ENCODE assay signal across 1 cellular context in the genomic region with DNA sequence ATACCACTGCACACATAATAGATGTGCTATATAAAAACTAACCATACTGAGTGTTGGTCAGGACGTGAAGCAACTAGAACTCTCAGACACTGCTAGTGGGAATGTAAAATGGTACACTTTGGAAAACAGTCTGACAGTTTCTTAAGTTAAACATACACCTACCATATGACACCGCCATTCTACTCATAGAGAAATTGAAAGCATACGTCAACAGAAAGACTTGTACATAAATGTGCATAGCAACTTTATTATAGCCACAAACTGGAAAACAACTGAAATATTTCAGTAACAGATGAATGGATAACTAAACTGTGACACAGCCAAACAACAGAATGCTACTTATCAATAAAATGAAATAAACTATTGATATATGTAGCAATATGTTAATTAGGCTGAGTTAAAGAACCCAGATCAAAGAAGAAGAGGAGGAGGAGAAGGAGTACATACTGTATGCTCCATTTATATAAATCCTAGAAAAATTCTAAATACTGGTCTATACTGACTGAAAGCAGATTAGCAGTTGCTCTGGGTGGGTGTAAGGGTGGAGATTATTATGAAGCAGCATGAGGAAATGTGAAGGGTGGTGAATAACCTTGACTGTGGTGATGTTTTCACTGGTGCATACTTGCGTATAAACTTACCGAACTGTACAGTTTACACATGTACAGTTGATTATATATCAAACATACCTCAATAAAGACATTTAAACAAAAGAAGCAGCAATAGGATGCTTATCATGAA.
TF ChIP-seq lines count a peak whose summit lies in the region.

No MANE protein-coding gene starts in this region.

TF ChIP-seq in GM12878, 131 proteins besides CTCF, POLR2A, EP300 and RAD21:
- TF ChIP-seq LARP7 (IDR thresholded peaks at IDR 0.05) (no peak), MXI1 (IDR thresholded peaks at IDR 0.05; ENCODE audit: low read depth, low read length) (no peak), NR2F1 (conservative IDR thresholded peaks at IDR 0.05) (no peak), HDAC6 (IDR thresholded peaks at IDR 0.05; ENCODE audit: unreplicated experiment) (no peak), TCF12 (IDR thresholded peaks at IDR 0.05; ENCODE audit: low read depth, low read length) (no peak), SUPT20H (IDR thresholded peaks at IDR 0.05; ENCODE audit: borderline replicate concordance, control insufficient read depth, low read depth, low read length) (no peak), IKZF2 (IDR thresholded peaks at IDR 0.05) (no peak), IRF5 (IDR thresholded peaks at IDR 0.05; ENCODE audit: borderline replicate concordance) (no peak), RUNX3 (IDR thresholded peaks at IDR 0.05; ENCODE audit: low read length) (0 out of 2 replicates have a peak, but pooled peaks have one; percentile 31), JUNB (IDR thresholded peaks at IDR 0.05) (peak; percentile 47; the same call in 1 of the 2 replicates), RFX5 (IDR thresholded peaks at IDR 0.05; ENCODE audit: low read depth, low read length) (no peak)
